Comparison of ENCODE assay signal across 1 cellular context in the genomic region with DNA sequence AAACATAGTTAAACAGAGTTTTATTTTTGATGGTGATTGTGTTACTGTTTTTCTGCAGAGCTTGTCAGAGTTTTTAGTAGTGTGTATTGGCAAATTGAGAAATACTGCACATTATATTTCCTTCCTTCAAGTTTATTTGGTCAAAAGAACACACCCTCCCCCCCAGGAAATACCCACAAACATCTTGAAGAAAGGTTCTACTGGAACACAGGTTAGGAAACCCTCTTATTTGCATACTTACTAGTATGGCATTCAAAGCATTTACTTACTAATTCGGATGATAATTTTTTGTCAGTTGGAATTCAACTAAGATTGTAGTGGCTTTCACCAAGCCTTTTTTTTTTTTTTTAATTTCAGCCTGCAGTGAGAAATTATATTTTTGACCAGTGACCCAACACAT.
TF ChIP-seq lines count a peak whose summit lies in the region.

No MANE protein-coding gene starts in this region.

TF ChIP-seq in HepG2, 621 proteins besides CTCF, POLR2A, EP300 and RAD21 (continued from another document):
- TF ChIP-seq, protein P1, sequence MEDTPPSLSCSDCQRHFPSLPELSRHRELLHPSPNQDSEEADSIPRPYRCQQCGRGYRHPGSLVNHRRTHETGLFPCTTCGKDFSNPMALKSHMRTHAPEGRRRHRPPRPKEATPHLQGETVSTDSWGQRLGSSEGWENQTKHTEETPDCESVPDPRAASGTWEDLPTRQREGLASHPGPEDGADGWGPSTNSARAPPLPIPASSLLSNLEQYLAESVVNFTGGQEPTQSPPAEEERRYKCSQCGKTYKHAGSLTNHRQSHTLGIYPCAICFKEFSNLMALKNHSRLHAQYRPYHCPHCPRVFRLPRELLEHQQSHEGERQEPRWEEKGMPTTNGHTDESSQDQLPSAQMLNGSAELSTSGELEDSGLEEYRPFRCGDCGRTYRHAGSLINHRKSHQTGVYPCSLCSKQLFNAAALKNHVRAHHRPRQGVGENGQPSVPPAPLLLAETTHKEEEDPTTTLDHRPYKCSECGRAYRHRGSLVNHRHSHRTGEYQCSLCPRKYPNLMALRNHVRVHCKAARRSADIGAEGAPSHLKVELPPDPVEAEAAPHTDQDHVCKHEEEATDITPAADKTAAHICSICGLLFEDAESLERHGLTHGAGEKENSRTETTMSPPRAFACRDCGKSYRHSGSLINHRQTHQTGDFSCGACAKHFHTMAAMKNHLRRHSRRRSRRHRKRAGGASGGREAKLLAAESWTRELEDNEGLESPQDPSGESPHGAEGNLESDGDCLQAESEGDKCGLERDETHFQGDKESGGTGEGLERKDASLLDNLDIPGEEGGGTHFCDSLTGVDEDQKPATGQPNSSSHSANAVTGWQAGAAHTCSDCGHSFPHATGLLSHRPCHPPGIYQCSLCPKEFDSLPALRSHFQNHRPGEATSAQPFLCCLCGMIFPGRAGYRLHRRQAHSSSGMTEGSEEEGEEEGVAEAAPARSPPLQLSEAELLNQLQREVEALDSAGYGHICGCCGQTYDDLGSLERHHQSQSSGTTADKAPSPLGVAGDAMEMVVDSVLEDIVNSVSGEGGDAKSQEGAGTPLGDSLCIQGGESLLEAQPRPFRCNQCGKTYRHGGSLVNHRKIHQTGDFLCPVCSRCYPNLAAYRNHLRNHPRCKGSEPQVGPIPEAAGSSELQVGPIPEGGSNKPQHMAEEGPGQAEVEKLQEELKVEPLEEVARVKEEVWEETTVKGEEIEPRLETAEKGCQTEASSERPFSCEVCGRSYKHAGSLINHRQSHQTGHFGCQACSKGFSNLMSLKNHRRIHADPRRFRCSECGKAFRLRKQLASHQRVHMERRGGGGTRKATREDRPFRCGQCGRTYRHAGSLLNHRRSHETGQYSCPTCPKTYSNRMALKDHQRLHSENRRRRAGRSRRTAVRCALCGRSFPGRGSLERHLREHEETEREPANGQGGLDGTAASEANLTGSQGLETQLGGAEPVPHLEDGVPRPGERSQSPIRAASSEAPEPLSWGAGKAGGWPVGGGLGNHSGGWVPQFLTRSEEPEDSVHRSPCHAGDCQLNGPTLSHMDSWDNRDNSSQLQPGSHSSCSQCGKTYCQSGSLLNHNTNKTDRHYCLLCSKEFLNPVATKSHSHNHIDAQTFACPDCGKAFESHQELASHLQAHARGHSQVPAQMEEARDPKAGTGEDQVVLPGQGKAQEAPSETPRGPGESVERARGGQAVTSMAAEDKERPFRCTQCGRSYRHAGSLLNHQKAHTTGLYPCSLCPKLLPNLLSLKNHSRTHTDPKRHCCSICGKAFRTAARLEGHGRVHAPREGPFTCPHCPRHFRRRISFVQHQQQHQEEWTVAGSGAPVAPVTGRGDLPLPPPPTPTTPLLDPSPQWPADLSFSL (CRISPR knock-in tag; IDR thresholded peaks at IDR 0.05) = no peak
- no peak for TF ChIP-seq HOXD1 (CRISPR knock-in tag; IDR thresholded peaks at IDR 0.05)
- TF ChIP-seq, protein P2, sequence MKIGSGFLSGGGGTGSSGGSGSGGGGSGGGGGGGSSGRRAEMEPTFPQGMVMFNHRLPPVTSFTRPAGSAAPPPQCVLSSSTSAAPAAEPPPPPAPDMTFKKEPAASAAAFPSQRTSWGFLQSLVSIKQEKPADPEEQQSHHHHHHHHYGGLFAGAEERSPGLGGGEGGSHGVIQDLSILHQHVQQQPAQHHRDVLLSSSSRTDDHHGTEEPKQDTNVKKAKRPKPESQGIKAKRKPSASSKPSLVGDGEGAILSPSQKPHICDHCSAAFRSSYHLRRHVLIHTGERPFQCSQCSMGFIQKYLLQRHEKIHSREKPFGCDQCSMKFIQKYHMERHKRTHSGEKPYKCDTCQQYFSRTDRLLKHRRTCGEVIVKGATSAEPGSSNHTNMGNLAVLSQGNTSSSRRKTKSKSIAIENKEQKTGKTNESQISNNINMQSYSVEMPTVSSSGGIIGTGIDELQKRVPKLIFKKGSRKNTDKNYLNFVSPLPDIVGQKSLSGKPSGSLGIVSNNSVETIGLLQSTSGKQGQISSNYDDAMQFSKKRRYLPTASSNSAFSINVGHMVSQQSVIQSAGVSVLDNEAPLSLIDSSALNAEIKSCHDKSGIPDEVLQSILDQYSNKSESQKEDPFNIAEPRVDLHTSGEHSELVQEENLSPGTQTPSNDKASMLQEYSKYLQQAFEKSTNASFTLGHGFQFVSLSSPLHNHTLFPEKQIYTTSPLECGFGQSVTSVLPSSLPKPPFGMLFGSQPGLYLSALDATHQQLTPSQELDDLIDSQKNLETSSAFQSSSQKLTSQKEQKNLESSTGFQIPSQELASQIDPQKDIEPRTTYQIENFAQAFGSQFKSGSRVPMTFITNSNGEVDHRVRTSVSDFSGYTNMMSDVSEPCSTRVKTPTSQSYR (CRISPR knock-in tag; IDR thresholded peaks at IDR 0.05; ENCODE audit: borderline replicate concordance) = no peak
- TF ChIP-seq RBFOX2 (IDR thresholded peaks at IDR 0.05; ENCODE audit: low read depth, low read length) = no peak
- TF ChIP-seq, protein P3, sequence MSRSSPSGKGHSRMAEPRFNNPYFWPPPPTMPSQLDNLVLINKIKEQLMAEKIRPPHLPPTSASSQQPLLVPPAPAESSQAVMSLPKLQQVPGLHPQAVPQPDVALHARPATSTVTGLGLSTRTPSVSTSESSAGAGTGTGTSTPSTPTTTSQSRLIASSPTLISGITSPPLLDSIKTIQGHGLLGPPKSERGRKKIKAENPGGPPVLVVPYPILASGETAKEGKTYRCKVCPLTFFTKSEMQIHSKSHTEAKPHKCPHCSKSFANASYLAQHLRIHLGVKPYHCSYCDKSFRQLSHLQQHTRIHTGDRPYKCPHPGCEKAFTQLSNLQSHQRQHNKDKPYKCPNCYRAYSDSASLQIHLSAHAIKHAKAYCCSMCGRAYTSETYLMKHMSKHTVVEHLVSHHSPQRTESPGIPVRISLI (CRISPR knock-in tag; IDR thresholded peaks at IDR 0.05; ENCODE audit: borderline replicate concordance) = no peak
- TF ChIP-seq TCF7L2 (IDR thresholded peaks at IDR 0.05; ENCODE audit: low read depth, low read length) = no peak
- no peak for TF ChIP-seq MTF1 (CRISPR knock-in tag; IDR thresholded peaks at IDR 0.05)
- no peak for TF ChIP-seq SALL2 (CRISPR knock-in tag; IDR thresholded peaks at IDR 0.05)
- TF ChIP-seq ZNF549 (CRISPR knock-in tag; IDR thresholded peaks at IDR 0.05) = no peak
- TF ChIP-seq, protein P4, sequence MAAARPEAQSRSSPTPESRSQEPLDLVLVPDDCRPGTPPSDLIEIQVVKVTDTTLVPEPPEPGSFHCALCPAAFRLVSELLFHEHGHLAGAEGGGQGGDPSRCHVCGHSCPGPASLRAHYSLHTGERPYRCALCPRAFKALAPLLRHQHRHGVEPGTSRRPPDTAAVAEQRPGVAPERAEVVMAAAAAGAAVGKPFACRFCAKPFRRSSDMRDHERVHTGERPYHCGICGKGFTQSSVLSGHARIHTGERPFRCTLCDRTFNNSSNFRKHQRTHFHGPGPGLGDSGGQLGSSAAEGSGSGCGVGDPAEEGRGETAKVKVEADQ (CRISPR knock-in tag; IDR thresholded peaks at IDR 0.05; ENCODE audit: borderline replicate concordance) = no peak
